1 cellular context compared by ENCODE assay signal in genomic region chr12:20757-21156, GRCh38.
TF ChIP-seq lines count a peak whose summit lies in the region.

No MANE protein-coding gene starts in this region.

TF ChIP-seq in HepG2, 621 proteins besides CTCF, POLR2A, EP300 and RAD21 (continued from another document and continues in another):
- TF ChIP-seq STAG1 (CRISPR knock-in tag; IDR thresholded peaks at IDR 0.05), result no peak
- no peak for TF ChIP-seq FOXJ3 (CRISPR knock-in tag; IDR thresholded peaks at IDR 0.05; ENCODE audit: borderline replicate concordance)
- no peak for TF ChIP-seq ZNF816 (CRISPR knock-in tag; IDR thresholded peaks at IDR 0.05; ENCODE audit: borderline replicate concordance)
- no peak for TF ChIP-seq NFYB (CRISPR knock-in tag; IDR thresholded peaks at IDR 0.05)
- TF ChIP-seq SMARCC2 (IDR thresholded peaks at IDR 0.05), result no peak
- TF ChIP-seq NPAS2 (CRISPR knock-in tag; IDR thresholded peaks at IDR 0.05; ENCODE audit: borderline replicate concordance), result no peak
- TF ChIP-seq ZNF776 (CRISPR knock-in tag; IDR thresholded peaks at IDR 0.05), result no peak
- TF ChIP-seq ZBTB8A (CRISPR knock-in tag; IDR thresholded peaks at IDR 0.05; ENCODE audit: borderline replicate concordance, low read depth), result no peak
- 0 out of 4 replicates have a peak, but pooled peaks have one; percentile 14 to 23 for TF ChIP-seq MAFK (conservative IDR thresholded peaks at IDR 0.05 in 1 of 2, IDR thresholded peaks at IDR 0.05 in 1 of 2; ENCODE audit: low read length in 2 of 2)
- no peak for TF ChIP-seq ZNF775 (CRISPR knock-in tag; IDR thresholded peaks at IDR 0.05; ENCODE audit: borderline replicate concordance)
- TF ChIP-seq ZBTB39 (CRISPR knock-in tag; IDR thresholded peaks at IDR 0.05), result no peak
- no peak for TF ChIP-seq FOSL1 (CRISPR knock-in tag; IDR thresholded peaks at IDR 0.05; ENCODE audit: borderline replicate concordance)
- TF ChIP-seq MAFG (CRISPR knock-in tag; IDR thresholded peaks at IDR 0.05), result no peak
- TF ChIP-seq FOXM1 (CRISPR knock-in tag; IDR thresholded peaks at IDR 0.05), result no peak
- no peak for TF ChIP-seq ISX (CRISPR knock-in tag; conservative IDR thresholded peaks at IDR 0.05)
- peak; percentile 55 for TF ChIP-seq RBM22 (optimal IDR thresholded peaks at IDR 0.05; ENCODE audit: low read length)
- TF ChIP-seq PITX1 (CRISPR knock-in tag; IDR thresholded peaks at IDR 0.05), result peak; percentile 41; the same call in 1 of the 2 replicates
- TF ChIP-seq RCOR2 (CRISPR knock-in tag; IDR thresholded peaks at IDR 0.05), result peak; percentile 57; the same call in 1 of the 2 replicates
- no peak for TF ChIP-seq SALL2 (CRISPR knock-in tag; IDR thresholded peaks at IDR 0.05)
- no peak for TF ChIP-seq MLXIP (CRISPR knock-in tag; IDR thresholded peaks at IDR 0.05; ENCODE audit: borderline replicate concordance)
- TF ChIP-seq TCF12 (IDR thresholded peaks at IDR 0.05), result no peak
- no peak for TF ChIP-seq TCF12 (CRISPR knock-in tag; IDR thresholded peaks at IDR 0.05)
- TF ChIP-seq GTF3A (CRISPR knock-in tag; conservative IDR thresholded peaks at IDR 0.05), result no peak
- peak; percentile 96 for TF ChIP-seq XRCC5 (optimal IDR thresholded peaks at IDR 0.05; ENCODE audit: low read length)
- no peak for TF ChIP-seq BRCA1 (CRISPR knock-in tag; IDR thresholded peaks at IDR 0.05)
- TF ChIP-seq ZNF441 (CRISPR knock-in tag; IDR thresholded peaks at IDR 0.05; ENCODE audit: borderline replicate concordance), result peak; percentile 52; the same call in 1 of the 2 replicates
- TF ChIP-seq CERS6 (CRISPR knock-in tag; IDR thresholded peaks at IDR 0.05), result no peak
- TF ChIP-seq ZNF761 (CRISPR knock-in tag; conservative IDR thresholded peaks at IDR 0.05), result no peak
- TF ChIP-seq PAWR (CRISPR knock-in tag; IDR thresholded peaks at IDR 0.05; ENCODE audit: borderline replicate concordance), result no peak
- TF ChIP-seq ZNF598 (CRISPR knock-in tag; IDR thresholded peaks at IDR 0.05; ENCODE audit: borderline replicate concordance), result no peak
- TF ChIP-seq STAT6 (CRISPR knock-in tag; IDR thresholded peaks at IDR 0.05; ENCODE audit: borderline replicate concordance), result no peak
- TF ChIP-seq MXD1 (CRISPR knock-in tag; IDR thresholded peaks at IDR 0.05), result no peak
- no peak for TF ChIP-seq FOXK1 (CRISPR knock-in tag; IDR thresholded peaks at IDR 0.05; ENCODE audit: borderline replicate concordance, low read depth)
- no peak for TF ChIP-seq STAT5B (CRISPR knock-in tag; IDR thresholded peaks at IDR 0.05)
- no peak for TF ChIP-seq ZNF333 (CRISPR knock-in tag; IDR thresholded peaks at IDR 0.05; ENCODE audit: borderline replicate concordance)
- TF ChIP-seq RAD51 (IDR thresholded peaks at IDR 0.05; ENCODE audit: borderline replicate concordance), result no peak
- peak; percentile 77; the same call in 1 of the 2 replicates for TF ChIP-seq REPIN1 (CRISPR knock-in tag; IDR thresholded peaks at IDR 0.05; ENCODE audit: borderline replicate concordance, low read depth)
- no peak for TF ChIP-seq HDAC6 (IDR thresholded peaks at IDR 0.05; ENCODE audit: low read depth, low read length)
- TF ChIP-seq SOX13 (IDR thresholded peaks at IDR 0.05), result no peak
- TF ChIP-seq SOX13 (CRISPR knock-in tag; conservative IDR thresholded peaks at IDR 0.05 in 1 of 2, IDR thresholded peaks at IDR 0.05 in 1 of 2), result peak in 1 of 2 experiments; percentile 73; a peak in 2 of 4 replicates
- TF ChIP-seq ERF (CRISPR knock-in tag; IDR thresholded peaks at IDR 0.05), result peak; percentile 88
- TF ChIP-seq ZBTB26 (CRISPR knock-in tag; IDR thresholded peaks at IDR 0.05; ENCODE audit: borderline replicate concordance), result no peak
- no peak for TF ChIP-seq MEIS1 (CRISPR knock-in tag; IDR thresholded peaks at IDR 0.05; ENCODE audit: borderline replicate concordance)
- TF ChIP-seq ZHX2 (IDR thresholded peaks at IDR 0.05; ENCODE audit: low read depth), result no peak
- TF ChIP-seq ZHX2 (CRISPR knock-in tag; IDR thresholded peaks at IDR 0.05; ENCODE audit: borderline replicate concordance), result no peak
